ENCODE assay signal across 1 cellular context in the genomic region with DNA sequence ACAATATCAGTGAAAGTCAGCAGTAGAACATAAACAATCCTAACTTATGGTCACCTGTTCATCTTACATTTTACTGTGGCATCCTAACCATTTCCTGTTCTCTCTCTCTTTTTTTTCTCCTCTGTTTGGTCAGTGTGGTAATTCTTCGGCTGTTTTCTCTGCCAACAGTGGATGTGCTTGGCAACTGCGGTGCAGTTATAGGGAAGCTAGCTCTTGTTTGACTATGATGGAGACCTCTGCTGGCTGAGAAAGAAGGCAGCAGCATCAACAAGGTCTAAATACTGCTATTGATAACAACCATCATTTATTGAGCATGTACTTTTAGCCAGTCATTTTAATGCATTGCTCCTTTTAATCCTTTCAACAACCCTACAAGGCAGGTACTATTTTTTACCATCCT.
TF ChIP-seq lines count a peak whose summit lies in the region.

No MANE protein-coding gene starts in this region.

TF ChIP-seq in IMR-90, 13 proteins besides CTCF, POLR2A, EP300 and RAD21 (continued from another document):
- TF ChIP-seq ELK1 (IDR thresholded peaks at IDR 0.05; ENCODE audit: borderline replicate concordance, low read depth, low read length) (no peak), MAZ (IDR thresholded peaks at IDR 0.05; ENCODE audit: borderline replicate concordance, low read depth, low read length) (no peak), MXI1 (IDR thresholded peaks at IDR 0.05; ENCODE audit: borderline replicate concordance, low read depth, low read length) (no peak), USF2 (IDR thresholded peaks at IDR 0.05; ENCODE audit: low read depth, low read length) (no peak)
